In the genomic region with DNA sequence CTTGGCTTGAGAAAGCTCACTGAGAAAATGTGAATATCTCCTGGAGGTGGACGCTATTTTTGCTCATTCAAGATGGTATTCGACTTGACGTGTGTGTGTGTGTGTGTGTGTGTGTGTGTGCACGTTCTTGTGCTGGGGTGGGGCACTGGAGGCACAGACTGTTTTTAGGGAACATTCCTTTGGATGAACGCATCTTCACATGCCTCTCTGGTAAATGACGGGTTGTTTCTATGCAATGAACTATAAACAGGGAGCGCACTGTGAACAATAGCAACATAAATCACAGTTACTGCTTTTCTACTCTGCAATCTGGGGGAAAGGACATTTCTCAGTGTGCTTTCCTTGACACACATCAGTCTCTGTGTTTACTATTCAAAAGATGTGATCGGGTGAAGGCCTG, we compare ENCODE assay signal across 1 cellular context.
TF ChIP-seq lines count a peak whose summit lies in the region.

No MANE protein-coding gene starts in this region.

TF ChIP-seq in K562, 482 proteins besides CTCF, POLR2A, EP300 and RAD21 (continued from another document):
- no peak for TF ChIP-seq ZBTB17 (CRISPR knock-in tag; IDR thresholded peaks at IDR 0.05)
- no peak for TF ChIP-seq STAT5A (IDR thresholded peaks at IDR 0.05; ENCODE audit: borderline replicate concordance, low read length)
- no peak for TF ChIP-seq NFE2L1 (tag; IDR thresholded peaks at IDR 0.05; ENCODE audit: borderline replicate concordance, low read depth)
- no peak for TF ChIP-seq HDGF (IDR thresholded peaks at IDR 0.05)
- no peak for TF ChIP-seq ZNF41 (CRISPR knock-in tag; conservative IDR thresholded peaks at IDR 0.05)
- no peak for TF ChIP-seq NFXL1 (CRISPR knock-in tag; IDR thresholded peaks at IDR 0.05)
- no peak for TF ChIP-seq ZNF23 (CRISPR knock-in tag; IDR thresholded peaks at IDR 0.05)
- TF ChIP-seq LCOR (CRISPR knock-in tag; IDR thresholded peaks at IDR 0.05) = no peak
- no peak for TF ChIP-seq ZNF239 (CRISPR knock-in tag; IDR thresholded peaks at IDR 0.05)
- TF ChIP-seq, protein P1, sequence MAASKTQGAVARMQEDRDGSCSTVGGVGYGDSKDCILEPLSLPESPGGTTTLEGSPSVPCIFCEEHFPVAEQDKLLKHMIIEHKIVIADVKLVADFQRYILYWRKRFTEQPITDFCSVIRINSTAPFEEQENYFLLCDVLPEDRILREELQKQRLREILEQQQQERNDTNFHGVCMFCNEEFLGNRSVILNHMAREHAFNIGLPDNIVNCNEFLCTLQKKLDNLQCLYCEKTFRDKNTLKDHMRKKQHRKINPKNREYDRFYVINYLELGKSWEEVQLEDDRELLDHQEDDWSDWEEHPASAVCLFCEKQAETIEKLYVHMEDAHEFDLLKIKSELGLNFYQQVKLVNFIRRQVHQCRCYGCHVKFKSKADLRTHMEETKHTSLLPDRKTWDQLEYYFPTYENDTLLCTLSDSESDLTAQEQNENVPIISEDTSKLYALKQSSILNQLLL (CRISPR knock-in tag; IDR thresholded peaks at IDR 0.05; ENCODE audit: borderline replicate concordance) = no peak
- TF ChIP-seq ZNF217 (CRISPR knock-in tag; IDR thresholded peaks at IDR 0.05) = no peak
TF ChIP-seq in K562: peak in this region for 0.
